23 cellular contexts compared by ENCODE assay signal in genomic region chr13:112185466-112185865, GRCh38.
DNase-seq lines count a peak whose midpoint lies in the region; ATAC-seq and TF ChIP-seq lines count a peak whose summit lies in the region.
"Had no signal": no experiment of that assay in that cellular context is flagged by ENCODE, and none has a peak within 500 bp of the region (broad histone marks: within the 10 kb centered on the region; RNA-seq: fewer than 3 reads in every experiment).

No MANE protein-coding gene starts in this region.

- H3K27ac Mint-ChIP-seq in endodermal cell (no peak overlapping the region), neural crest cell (ENCODE audit: unreplicated experiment) (peak overlapping the region; percentile 64)
- H3K27ac Mint-ChIP-seq: CD8-positive, alpha-beta T cell; H9 had no signal

- H3K36me3 Mint-ChIP-seq in endodermal cell (ENCODE audit: low read depth) = no peaks in the 10 kb centered on the region
- H3K36me3 Mint-ChIP-seq in neural crest cell (ENCODE audit: low read depth) = no peaks in the 10 kb centered on the region
- H3K36me3 Mint-ChIP-seq: CD4-positive, CD25-positive, alpha-beta regulatory T cell; CD8-positive, alpha-beta T cell had no signal

- ATAC-seq in Right ventricle myocardium inferior = no peak
- ATAC-seq: A549; CD8-positive, alpha-beta T cell; GM12878; HCT116 had no signal

- TF ChIP-seq CTCF in endodermal cell (conservative IDR thresholded peaks at IDR 0.05) (no peak), neural crest cell (conservative IDR thresholded peaks at IDR 0.05) (no peak)

- H3K27ac ChIP-seq in BLaER1 treated with 17β-estradiol and CSF1 and Interleukin-3, amounts not matched to agents 10 nM and 100 nM = no peak overlapping the region
- no peak overlapping the region for H3K27ac ChIP-seq in endodermal cell (ENCODE audit: low read depth, low read length)
- H3K27ac ChIP-seq: A549, C4-2B, GM23248 had no signal

- H3K4me2 ChIP-seq in BLaER1 treated with 17β-estradiol and CSF1 and Interleukin-3, amounts not matched to agents 10 nM and 100 nM = peak overlapping the region in 8 of 11 experiments; percentile 40 to 86 (median 54); a peak in 13 of 22 replicates
- H3K4me2 ChIP-seq: A549 had no signal

- H3K9ac ChIP-seq in BLaER1 treated with 17β-estradiol and CSF1 and Interleukin-3, amounts not matched to agents 10 nM and 100 nM = no peak overlapping the region
- no peak overlapping the region for H3K9ac ChIP-seq in endodermal cell (ENCODE audit: extremely low read depth, low read length, poor library complexity, severe bottlenecking)
- H3K9ac ChIP-seq: GM23248 had no signal

- H3K4me1 Mint-ChIP-seq in endodermal cell = no peaks in the 10 kb centered on the region
- H3K4me1 Mint-ChIP-seq in neural crest cell = peaks cover 13% of the 10 kb centered on the region

- no peaks in the 10 kb centered on the region for H3K36me3 ChIP-seq in BLaER1 treated with 17β-estradiol and CSF1 and Interleukin-3, amounts not matched to agents 10 nM and 100 nM
- H3K36me3 ChIP-seq in endodermal cell (ENCODE audit: control insufficient read depth, insufficient read depth, low read length) = no peaks in the 10 kb centered on the region
- H3K36me3 ChIP-seq: BE2C had no signal

- intact Hi-C loops in Right ventricle myocardium inferior (cut with DNase I) = no loop called here

- peaks cover 37 to 66% (median 61%) of the 10 kb centered on the region in 10 experiments for H3K4me1 ChIP-seq in BLaER1 treated with 17β-estradiol and CSF1 and Interleukin-3, amounts not matched to agents 10 nM and 100 nM
- no peaks in the 10 kb centered on the region for H3K4me1 ChIP-seq in endodermal cell (ENCODE audit: control insufficient read depth, insufficient read depth, low read length)
- H3K4me1 ChIP-seq: A549, BE2C had no signal

- H3K9me3 Mint-ChIP-seq in endodermal cell (no peaks in the 10 kb centered on the region), neural crest cell (peaks cover 3% of the 10 kb centered on the region)
- H3K9me3 Mint-ChIP-seq: CD8-positive, alpha-beta T cell had no signal

- H3K4me3 Mint-ChIP-seq in endodermal cell (no peak overlapping the region), neural crest cell (no peak overlapping the region)
- H3K4me3 Mint-ChIP-seq: CD8-positive, alpha-beta T cell; H9 had no signal

- H3K4me3 ChIP-seq in BLaER1 treated with 17β-estradiol and CSF1 and Interleukin-3, amounts not matched to agents 10 nM and 100 nM = no peak overlapping the region
- no peak overlapping the region for H3K4me3 ChIP-seq in endodermal cell (ENCODE audit: low read length)
- H3K4me3 ChIP-seq: A549, GM12878, GM23248 had no signal

- DNase-seq in endodermal cell = peak; percentile 10
- no peak for DNase-seq in neural crest cell (ENCODE audit: low read depth, low spot score)
- no peak for DNase-seq in glomerular visceral epithelial cell (ENCODE audit: extremely low spot score)
- DNase-seq in Right ventricle myocardium inferior (ENCODE audit: missing footprints) = no peak
- DNase-seq in COR-L47 (lab: John Stamatoyannopoulos, UW) = no peak
- no peak for DNase-seq in HuH-7 (ENCODE audit: low spot score)
- DNase-seq: 8988T; ACHN; AML-193; BE2C; CD4-positive, CD25-positive, alpha-beta regulatory T cell; CD8-positive, alpha-beta T cell; DMS 273 treated with DMSO at 0.1 percent for 48 hours; DMS79; EL; GDM1; GM23248; H9 had no signal

- peaks cover 0 to 29% (median 0%) of the 10 kb centered on the region in 11 experiments; a peak in 6 of 22 replicates for H4K20me1 ChIP-seq in BLaER1 treated with 17β-estradiol and CSF1 and Interleukin-3, amounts not matched to agents 10 nM and 100 nM

- peaks cover 0 to 60% (median 9%) of the 10 kb centered on the region in 11 experiments; a peak in 10 of 22 replicates for H3K9me3 ChIP-seq in BLaER1 treated with 17β-estradiol and CSF1 and Interleukin-3, amounts not matched to agents 10 nM and 100 nM (replicated peaks in 1 of 11)
- no peaks in the 10 kb centered on the region for H3K9me3 ChIP-seq in endodermal cell (ENCODE audit: control insufficient read depth, low read length)
- H3K9me3 ChIP-seq: A549, BE2C had no signal

- H3K27me3 Mint-ChIP-seq in endodermal cell (ENCODE audit: insufficient read depth) (peaks cover 4% of the 10 kb centered on the region), neural crest cell (ENCODE audit: low read depth) (no peaks in the 10 kb centered on the region)
- H3K27me3 Mint-ChIP-seq: CD4-positive, CD25-positive, alpha-beta regulatory T cell had no signal

- H3K27me3 ChIP-seq in BLaER1 treated with 17β-estradiol and CSF1 and Interleukin-3, amounts not matched to agents 10 nM and 100 nM = peaks cover 0 to 76% (median 0%) of the 10 kb centered on the region in 11 experiments; a peak in 9 of 22 replicates
- no peaks in the 10 kb centered on the region for H3K27me3 ChIP-seq in endodermal cell (ENCODE audit: control insufficient read depth, insufficient read depth, low read length, poor library complexity, severe bottlenecking)

- 86% methylated on average over 5 to 9 of the region's 9 CpGs for WGBS in endodermal cell (ENCODE audit: insufficient coverage in 1 of 2, insufficient read length in 1 of 2), 2 experiments
